Comparison of ENCODE assay signal across 8 cellular contexts in genomic region chr10:31928531-31929259, GRCh38.
DNase-seq lines count a peak whose midpoint lies in the region; ATAC-seq, FAIRE-seq and TF ChIP-seq lines count a peak whose summit lies in the region.

Gene ARHGAP12 (minus strand): TSS chr10:31928831. CDS start chr10:31908855, 19,976 bp downstream.

- peak; percentile 51 for DNase-seq in 8988T
- peak; percentile 70 for DNase-seq in GM18507 (ENCODE audit: extremely low spot score, insufficient read length, low read depth)
- DNase-seq in NCI-H2171 treated with DMSO at 0.1 percent for 48 hours (lab: John Stamatoyannopoulos, UW), result peak; percentile 46
- peak; percentile 79 for DNase-seq in activated CD4-positive, alpha-beta T cell treated with anti-CD3 and anti-CD28 coated beads for 1 hour
- peak; percentile 81 for DNase-seq in choroid plexus epithelial cell (ENCODE audit: low read depth)
- peak; percentile 45 for DNase-seq in kidney glomerular epithelial cell (lab: John Stamatoyannopoulos, UW)
- peak; percentile 89 for DNase-seq in stimulated activated CD4-positive, alpha-beta T cell treated with anti-CD3 and anti-CD28 coated beads, Interleukin-15, amount 100 ng/mL, for 24 hours

- TF ChIP-seq CTCF in choroid plexus epithelial cell (conservative IDR thresholded peaks at IDR 0.05; ENCODE audit: low read depth, low read length), result no peak

- no peak for FAIRE-seq in GM18507 (lab: Jason Lieb, UNC)

- peak; percentile 71 for ATAC-seq in HG02970 (IDR thresholded peaks at IDR 0.05; ENCODE audit: low FRiP score, unreplicated experiment)

- peak within 1 kb of the TSS; percentile 83 for H3K4me3 ChIP-seq in choroid plexus epithelial cell (ENCODE audit: low read depth, low read length)

Comparison
In these comparisons a context has a peak if more than half of its experiments do, and no peak if none do; other contexts are left out.
1. Peak in every context shown above with its lines: DNase-seq, ATAC-seq and H3K4me3 ChIP-seq.